In genomic region chrX:130994671-130995070, GRCh38 we compare ENCODE assay signal across 8 cellular contexts.
DNase-seq lines count a peak whose midpoint lies in the region; ATAC-seq, FAIRE-seq and TF ChIP-seq lines count a peak whose summit lies in the region.

No MANE protein-coding gene starts in this region.

- H3K27ac Mint-ChIP-seq in CD14-positive monocyte = no peak overlapping the region
- H3K27ac Mint-ChIP-seq in H9 = no peak overlapping the region

- H2BK15ac ChIP-seq in H9 (ENCODE audit: low read depth, low read length) = no peak overlapping the region

- H3K79me1 ChIP-seq in H9 (ENCODE audit: insufficient read depth, low read depth, low read length, poor library complexity, severe bottlenecking) = no peaks in the 10 kb centered on the region

- no peak overlapping the region for H4K5ac ChIP-seq in H9 (ENCODE audit: insufficient read length, low read depth, low read length)

- no peak overlapping the region for H3K4me3 Mint-ChIP-seq in CD14-positive monocyte
- no peak overlapping the region for H3K4me3 Mint-ChIP-seq in H9

- no peaks in the 10 kb centered on the region for H3K9me3 ChIP-seq in H9 (ENCODE audit: control insufficient read depth, low read depth, low read length)
- no peaks in the 10 kb centered on the region for H3K9me3 ChIP-seq in SK-N-MC (ENCODE audit: low read depth, low read length)
- H3K9me3 ChIP-seq in hepatocyte (ENCODE audit: low read depth) = no peaks in the 10 kb centered on the region

- H3K79me2 ChIP-seq in H9 (ENCODE audit: insufficient read depth, low read length) (no peaks in the 10 kb centered on the region), hepatocyte (no peaks in the 10 kb centered on the region)

- H3K4me1 Mint-ChIP-seq in CD14-positive monocyte = no peaks in the 10 kb centered on the region
- H3K4me1 Mint-ChIP-seq in H9 = no peaks in the 10 kb centered on the region

- no peak overlapping the region for H2BK5ac ChIP-seq in H9 (ENCODE audit: insufficient read length, low read length)

- no peak overlapping the region for H4K8ac ChIP-seq in H9 (replicated peaks; ENCODE audit: insufficient read length, low read depth, low read length)

- no peak overlapping the region for H3K18ac ChIP-seq in H9 (ENCODE audit: insufficient read length, low read depth, low read length)

- no peak overlapping the region for H3K14ac ChIP-seq in H9 (ENCODE audit: insufficient read depth, low read length)

- TF ChIP-seq CTCF in CD14-positive monocyte (IDR thresholded peaks at IDR 0.05) = peak; percentile 43
- TF ChIP-seq CTCF in H9 (conservative IDR thresholded peaks at IDR 0.05) = peak; percentile 90
- peak; percentile 53 for TF ChIP-seq CTCF in hepatocyte (IDR thresholded peaks at IDR 0.05; ENCODE audit: poor library complexity)

- no peak overlapping the region for H3T11ph ChIP-seq in H9 (ENCODE audit: low read length)

- H3K27me3 Mint-ChIP-seq in CD14-positive monocyte (ENCODE audit: low read depth in 3 of 3) (peaks cover 1 to 10% (median 3%) of the 10 kb centered on the region in 3 donors), H9 (ENCODE audit: low read depth) (peaks cover 31% of the 10 kb centered on the region)

- no peak for FAIRE-seq in H54 (lab: Jason Lieb, UNC)

- no peaks in the 10 kb centered on the region for H3K36me3 ChIP-seq in SK-N-MC (ENCODE audit: insufficient read depth, low read length)
- no peaks in the 10 kb centered on the region for H3K36me3 ChIP-seq in hepatocyte (replicated peaks; ENCODE audit: insufficient read depth, low read depth)

- no peak for ATAC-seq in HG03139 (IDR thresholded peaks at IDR 0.05; ENCODE audit: unreplicated experiment)

- H3K4me1 ChIP-seq in H9 (ENCODE audit: insufficient read depth, low read length) = no peaks in the 10 kb centered on the region
- H3K4me1 ChIP-seq in hepatocyte (ENCODE audit: insufficient read depth) = no peaks in the 10 kb centered on the region

- H3K27me3 ChIP-seq in H9 (ENCODE audit: insufficient read depth, low read length) (no peaks in the 10 kb centered on the region; the same call in 1 of the 2 replicates), hepatocyte (no peaks in the 10 kb centered on the region)

- intact Hi-C loops in CD14-positive monocyte (cut with micrococcal nuclease) = no loop called here

- H2AFZ ChIP-seq in H9 (ENCODE audit: low read length) (no peak overlapping the region), hepatocyte (no peak overlapping the region)

- H3K27ac ChIP-seq in H9 (ENCODE audit: insufficient read length, low read depth, low read length) (no peak overlapping the region), SK-N-MC (no peak overlapping the region), hepatocyte (no peak overlapping the region)

- no peak overlapping the region for H3K23ac ChIP-seq in H9 (ENCODE audit: insufficient read length, low read depth, low read length)

- no peaks in the 10 kb centered on the region for H3K23me2 ChIP-seq in H9 (ENCODE audit: insufficient read length, low read depth, low read length, poor library complexity, severe bottlenecking)

- H3K9me3 Mint-ChIP-seq in CD14-positive monocyte = no peaks in the 10 kb centered on the region
- no peaks in the 10 kb centered on the region for H3K9me3 Mint-ChIP-seq in H9

- H3K36me3 Mint-ChIP-seq in CD14-positive monocyte (no peaks in the 10 kb centered on the region), H9 (ENCODE audit: insufficient read depth in 1 of 3, low read depth in 3 of 3) (no peaks in the 10 kb centered on the region)

- H3K4ac ChIP-seq in H9 (ENCODE audit: low read depth, low read length) = no peak overlapping the region

- H3K4me2 ChIP-seq in H9 (ENCODE audit: insufficient read depth, insufficient read length, low read length) (no peak overlapping the region), hepatocyte (no peak overlapping the region)

- H3K4me3 ChIP-seq in SK-N-MC = no peak overlapping the region
- no peak overlapping the region for H3K4me3 ChIP-seq in hepatocyte

- H2BK120ac ChIP-seq in H9 (ENCODE audit: low read depth, low read length, poor library complexity, severe bottlenecking) = no peak overlapping the region

- H2BK12ac ChIP-seq in H9 (ENCODE audit: insufficient read length, low read depth, low read length) = no peak overlapping the region

- no peak overlapping the region for H2AK5ac ChIP-seq in H9 (ENCODE audit: insufficient read length, low read length)

- WGBS in H9 (ENCODE audit: extremely low coverage, insufficient read length, low lambda C conversion rate) = no CpG with 5 or more reads among the region's 8 CpGs
- WGBS in hepatocyte (ENCODE audit: low lambda C conversion rate, missing lambda C conversion rate) = 59% methylated on average over 8 of the region's 8 CpGs

- no peaks in the 10 kb centered on the region for H3K9me2 ChIP-seq in hepatocyte (replicated peaks; ENCODE audit: insufficient read depth)

- TF ChIP-seq POLR2A in H54 (IDR thresholded peaks at IDR 0.05; ENCODE audit: low read depth, low read length) = no peak

- DNase-seq in CD14-positive monocyte (ENCODE audit: low spot score) (no peak), H9 (no peak), SK-N-MC (ENCODE audit: low read depth, low spot score) (peak; percentile 3), hepatocyte (ENCODE audit: low spot score) (peak; percentile 46), H54 (ENCODE audit: insufficient read length, low spot score) (no peak), occipital lobe (lab: John Stamatoyannopoulos, UW) (no peak), GOT3 (lab: John Stamatoyannopoulos, UW) (no peak)

- no peak overlapping the region for H4K91ac ChIP-seq in H9 (ENCODE audit: insufficient read length, low read depth, low read length)

- H4K20me1 ChIP-seq in H9 (ENCODE audit: control insufficient read depth, insufficient read depth, insufficient read length) = no peaks in the 10 kb centered on the region
- no peaks in the 10 kb centered on the region for H4K20me1 ChIP-seq in hepatocyte (ENCODE audit: insufficient read depth, poor library complexity, severe bottlenecking)

- H2BK20ac ChIP-seq in H9 (ENCODE audit: low read depth, low read length, poor library complexity, severe bottlenecking) = no peak overlapping the region

- no peak overlapping the region for H3K9ac ChIP-seq in H9 (ENCODE audit: extremely low read depth, insufficient read length, low read length)
- H3K9ac ChIP-seq in SK-N-MC (ENCODE audit: insufficient read length) = no peak overlapping the region

- no peak overlapping the region for H3K56ac ChIP-seq in H9 (ENCODE audit: insufficient read length, low read depth, low read length)

Comparison
In these comparisons a context has a peak if more than half of its experiments do, and no peak if none do; other contexts are left out.
1. DNase-seq: peak in SK-N-MC (single experiment) and hepatocyte (single experiment); none in CD14-positive monocyte (single experiment), H9 (single experiment), H54 (single experiment), occipital lobe (single experiment) and GOT3 (single experiment).
2. Peak in every context shown above with its lines, with median percentiles within 50 percentile points of each other: CTCF ChIP-seq.